Comparison of ENCODE assay signal across 19 cellular contexts in genomic region chr6:111866857-111867256, GRCh38. TPM values are rescaled to one million over a fixed set of nuclear protein-coding genes. Genes with fewer than 3 reads are reported as not detected.
DNase-seq lines count a peak whose midpoint lies in the region; ATAC-seq and TF ChIP-seq lines count a peak whose summit lies in the region.
"Had no signal": no experiment of that assay in that cellular context is flagged by ENCODE, and none has a peak within 500 bp of the region (broad histone marks: within the 10 kb centered on the region; RNA-seq: fewer than 3 reads in every experiment).

No MANE protein-coding gene starts in this region.

- H3K79me2 ChIP-seq in GM23338 (replicated peaks; ENCODE audit: insufficient read depth) = peaks cover 99% of the 10 kb centered on the region

- peak; percentile 55 for DNase-seq in activated CD4-positive, alpha-beta T cell treated with anti-CD3 and anti-CD28 coated beads, Interleukin-2, amount 10 ng/mL, durations not matched to agents 24 days and 14 days
- no peak for DNase-seq in activated CD4-positive, alpha-beta T cell treated with anti-CD3 and anti-CD28 coated beads for 48 hours
- no peak for DNase-seq in GM23338 (ENCODE audit: low spot score)
- DNase-seq in activated naive CD8-positive, alpha-beta T cell treated with anti-CD3 and anti-CD28 coated beads for 36 hours = no peak
- no peak for DNase-seq in naive thymus-derived CD8-positive, alpha-beta T cell
- DNase-seq in CD1c-positive myeloid dendritic cell (ENCODE audit: extremely low spot score) = no peak
- DNase-seq: C1 segment of cervical spinal cord, DMS79, dorsolateral prefrontal cortex, erythroblast, IMR-90, left cardiac atrium, NCI-H187, NCI-H345, right cardiac atrium, stomach had no signal

- peaks cover 6% of the 10 kb centered on the region for H4K20me1 ChIP-seq in GM23338 (replicated peaks; ENCODE audit: insufficient read depth)

- H3F3A ChIP-seq in GM23338 (replicated peaks; ENCODE audit: low read depth) = no peaks in the 10 kb centered on the region

- H3K9me2 ChIP-seq in GM23338 (ENCODE audit: insufficient read depth) = no peaks in the 10 kb centered on the region

- H3K27me3 Mint-ChIP-seq in activated CD4-positive, alpha-beta T cell treated with anti-CD3 and anti-CD28 coated beads, Interleukin-2, amount 10 ng/mL, durations not matched to agents 24 days and 14 days = no peaks in the 10 kb centered on the region
- peaks cover 12% of the 10 kb centered on the region for H3K27me3 Mint-ChIP-seq in GM23338 (ENCODE audit: insufficient read depth, low read depth, poor library complexity)
- H3K27me3 Mint-ChIP-seq in activated naive CD8-positive, alpha-beta T cell treated with anti-CD3 and anti-CD28 coated beads for 36 hours = no peaks in the 10 kb centered on the region
- no peaks in the 10 kb centered on the region for H3K27me3 Mint-ChIP-seq in naive thymus-derived CD8-positive, alpha-beta T cell

- no peaks in the 10 kb centered on the region for H3K36me3 ChIP-seq in GM23338 (ENCODE audit: insufficient read depth)
- H3K36me3 ChIP-seq: stomach, upper lobe of left lung had no signal

- H2AFZ ChIP-seq in GM23338 = no peak overlapping the region

- peak overlapping the region; percentile 73 for H3K4me3 Mint-ChIP-seq in activated CD4-positive, alpha-beta T cell treated with anti-CD3 and anti-CD28 coated beads, Interleukin-2, amount 10 ng/mL, durations not matched to agents 24 days and 14 days
- H3K4me3 Mint-ChIP-seq in GM23338 = no peak overlapping the region
- peak overlapping the region; percentile 51 for H3K4me3 Mint-ChIP-seq in activated naive CD8-positive, alpha-beta T cell treated with anti-CD3 and anti-CD28 coated beads for 36 hours
- peak overlapping the region in 9 of 10 donors; percentile 10 to 64 (median 43) for H3K4me3 Mint-ChIP-seq in naive thymus-derived CD8-positive, alpha-beta T cell

- POLR2A ChIA-PET in naive thymus-derived CD8-positive, alpha-beta T cell (lab: Charles Lee) = interaction anchor here (1.1 to 1.3 kb wide), 2 partner anchors 105 to 107 kb away, joined by 3 to 4 read pairs; no protein-coding TSS in a partner anchor

- H3K27ac Mint-ChIP-seq in activated CD4-positive, alpha-beta T cell treated with anti-CD3 and anti-CD28 coated beads, Interleukin-2, amount 10 ng/mL, durations not matched to agents 24 days and 14 days = peak overlapping the region; percentile 93
- H3K27ac Mint-ChIP-seq in GM23338 = peak overlapping the region; percentile 77; the same call in 1 of the 2 replicates
- peak overlapping the region; percentile 86 for H3K27ac Mint-ChIP-seq in activated naive CD8-positive, alpha-beta T cell treated with anti-CD3 and anti-CD28 coated beads for 36 hours
- peak overlapping the region; percentile 3 to 92 (median 62) for H3K27ac Mint-ChIP-seq in naive thymus-derived CD8-positive, alpha-beta T cell

- H3K4me1 ChIP-seq in GM23338 (ENCODE audit: insufficient read depth) = peaks cover 78% of the 10 kb centered on the region

- peaks cover 77% of the 10 kb centered on the region for H3K4me1 Mint-ChIP-seq in activated CD4-positive, alpha-beta T cell treated with anti-CD3 and anti-CD28 coated beads, Interleukin-2, amount 10 ng/mL, durations not matched to agents 24 days and 14 days
- peaks cover 82% of the 10 kb centered on the region for H3K4me1 Mint-ChIP-seq in GM23338
- peaks cover 80% of the 10 kb centered on the region for H3K4me1 Mint-ChIP-seq in activated naive CD8-positive, alpha-beta T cell treated with anti-CD3 and anti-CD28 coated beads for 36 hours
- H3K4me1 Mint-ChIP-seq in naive thymus-derived CD8-positive, alpha-beta T cell = peaks cover 62 to 98% (median 94%) of the 10 kb centered on the region in 4 donors

- H3K4me2 ChIP-seq in GM23338 = peak overlapping the region; percentile 29; the same call in 1 of the 2 replicates

- peaks cover 76% of the 10 kb centered on the region for H3K36me3 Mint-ChIP-seq in activated CD4-positive, alpha-beta T cell treated with anti-CD3 and anti-CD28 coated beads, Interleukin-2, amount 10 ng/mL, durations not matched to agents 24 days and 14 days (ENCODE audit: low read depth)
- no peaks in the 10 kb centered on the region for H3K36me3 Mint-ChIP-seq in GM23338 (ENCODE audit: low read depth)
- peaks cover 73% of the 10 kb centered on the region for H3K36me3 Mint-ChIP-seq in activated naive CD8-positive, alpha-beta T cell treated with anti-CD3 and anti-CD28 coated beads for 36 hours
- peaks cover 0 to 10% (median 4%) of the 10 kb centered on the region in 3 donors for H3K36me3 Mint-ChIP-seq in naive thymus-derived CD8-positive, alpha-beta T cell

- H3K4me3 ChIP-seq in GM23338 = no peak overlapping the region
- H3K4me3 ChIP-seq: dorsolateral prefrontal cortex, stomach, upper lobe of left lung had no signal

- no peak for TF ChIP-seq CTCF in GM23338 (conservative IDR thresholded peaks at IDR 0.05; ENCODE audit: low read depth in 2 of 2)

- ATAC-seq in GM23338 = peak; percentile 11; the same call in 1 of the 3 replicates
- ATAC-seq in naive thymus-derived CD8-positive, alpha-beta T cell = no peak
- no peak for ATAC-seq in GM18502 (IDR thresholded peaks at IDR 0.05; ENCODE audit: poor library complexity, unreplicated experiment)
- no peak for ATAC-seq in GM21447 (IDR thresholded peaks at IDR 0.05; ENCODE audit: unreplicated experiment)
- ATAC-seq: right cardiac atrium had no signal

- intact Hi-C loops in activated CD4-positive, alpha-beta T cell treated with anti-CD3 and anti-CD28 coated beads, Interleukin-2, amount 10 ng/mL, durations not matched to agents 24 days and 14 days (cut with micrococcal nuclease) = no loop called here

- H3K9me3 Mint-ChIP-seq in activated CD4-positive, alpha-beta T cell treated with anti-CD3 and anti-CD28 coated beads, Interleukin-2, amount 10 ng/mL, durations not matched to agents 24 days and 14 days = no peaks in the 10 kb centered on the region
- no peaks in the 10 kb centered on the region for H3K9me3 Mint-ChIP-seq in GM23338
- no peaks in the 10 kb centered on the region for H3K9me3 Mint-ChIP-seq in activated naive CD8-positive, alpha-beta T cell treated with anti-CD3 and anti-CD28 coated beads for 36 hours
- no peaks in the 10 kb centered on the region for H3K9me3 Mint-ChIP-seq in naive thymus-derived CD8-positive, alpha-beta T cell

- H3K27me3 ChIP-seq in GM23338 (ENCODE audit: insufficient read depth) = no peaks in the 10 kb centered on the region
- H3K27me3 ChIP-seq: dorsolateral prefrontal cortex, stomach, upper lobe of left lung had no signal

- H3K27ac ChIP-seq in GM23338 (ENCODE audit: low read depth) = 0 out of 2 replicates have a peak overlapping the region, but pooled peaks have one; percentile 62
- H3K27ac ChIP-seq: stomach, upper lobe of left lung had no signal

TF ChIP-seq in GM23338, 12 proteins besides CTCF, POLR2A, EP300 and RAD21 (continues in another document):
- TF ChIP-seq JUNB (IDR thresholded peaks at IDR 0.05; ENCODE audit: unreplicated experiment) = no peak
- TF ChIP-seq REST (IDR thresholded peaks at IDR 0.05; ENCODE audit: unreplicated experiment) = no peak
- no peak for TF ChIP-seq STAT1 (IDR thresholded peaks at IDR 0.05; ENCODE audit: unreplicated experiment)
- no peak for TF ChIP-seq ZNF331 (CRISPR knock-in tag; IDR thresholded peaks at IDR 0.05; ENCODE audit: low read depth)
- no peak for TF ChIP-seq CREB1 (CRISPR knock-in tag; IDR thresholded peaks at IDR 0.05; ENCODE audit: low read depth)
- TF ChIP-seq ZNF114 (CRISPR knock-in tag; IDR thresholded peaks at IDR 0.05) = no peak
- TF ChIP-seq EZH2phosphoT487 (IDR thresholded peaks at IDR 0.05; ENCODE audit: unreplicated experiment) = no peak
- no peak for TF ChIP-seq POLR2AphosphoS5 (IDR thresholded peaks at IDR 0.05; ENCODE audit: low read depth)

RNA-seq across cellular contexts. Expression of gene FYN, which starts 6.4 kb away (rescaled TPM):
- 331 and 341 TPM in 2 replicates for total RNA-seq in activated CD4-positive, alpha-beta T cell treated with anti-CD3 and anti-CD28 coated beads, Interleukin-2, amount 10 ng/mL, durations not matched to agents 24 days and 14 days
- total RNA-seq in GM23338 (2014; rRNA removed; shearing (Covaris generic)) = 70.8 and 143 TPM in 2 replicates
- 46.8 and 54.9 TPM in 2 replicates for polyA plus RNA-seq in GM23338 (2016; fragmentation: Nextera tagmentation; extraction: Ambion mirVana)
- total RNA-seq in activated naive CD8-positive, alpha-beta T cell treated with anti-CD3 and anti-CD28 coated beads for 36 hours = 100 to 1,000 TPM; 390 to 395 TPM
- total RNA-seq in naive thymus-derived CD8-positive, alpha-beta T cell = 100 to 1,000 TPM; 521 to 531 TPM
- polyA plus RNA-seq in naive thymus-derived CD8-positive, alpha-beta T cell = 100 to 1,000 TPM; 159 to 317 (median 317) TPM
